8 cellular contexts compared by ENCODE assay signal in the genomic region with DNA sequence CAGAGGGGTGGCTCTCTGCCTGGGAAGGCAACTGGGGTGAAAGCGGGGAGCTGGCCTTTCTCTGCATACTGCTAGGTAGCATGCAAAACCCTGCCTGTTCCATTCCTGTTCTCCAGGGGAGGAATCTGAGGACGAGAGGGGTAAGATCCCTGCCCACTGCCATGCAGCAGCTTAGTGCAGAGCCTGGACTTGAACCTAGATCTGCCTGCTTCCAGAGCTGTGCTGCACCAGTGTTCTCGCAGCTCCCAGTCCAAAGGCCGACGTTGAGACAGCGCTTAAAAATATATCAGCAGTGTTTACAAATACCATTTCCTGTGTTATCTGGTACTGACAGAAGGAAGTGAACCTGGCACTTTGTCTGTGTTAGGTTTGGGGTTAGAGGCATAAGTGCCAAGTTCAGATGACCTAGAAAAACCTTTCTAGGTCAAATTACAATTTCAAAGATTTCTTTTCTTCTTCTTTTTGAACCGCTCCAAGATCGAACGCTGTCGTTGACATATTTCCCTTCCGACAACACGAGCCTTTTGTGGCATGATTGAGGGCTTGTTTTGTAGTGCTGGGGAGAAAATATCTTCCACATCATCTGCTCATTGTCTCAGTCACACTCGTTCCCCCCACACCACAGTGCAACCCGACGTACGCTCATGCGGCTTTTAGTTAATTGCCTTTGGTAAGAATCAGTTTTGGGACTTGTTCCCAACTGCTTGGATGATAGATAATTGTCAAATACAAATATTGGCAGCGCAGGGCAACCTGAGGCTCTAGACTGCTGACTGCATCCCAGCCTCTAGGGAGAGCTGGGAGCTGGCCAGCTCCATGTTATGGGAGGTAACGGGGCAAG. TPM values are rescaled to one million over a fixed set of nuclear protein-coding genes. Genes with fewer than 3 reads are reported as not detected.
DNase-seq lines count a peak whose midpoint lies in the region; ATAC-seq and FAIRE-seq lines count a peak whose summit lies in the region.

No MANE protein-coding gene starts in this region.

- FAIRE-seq in RCC 7860 (lab: Jason Lieb, UNC): no peak

- no peak for DNase-seq in activated CD8-positive, alpha-beta memory T cell treated with anti-CD3 and anti-CD28 coated beads, Interleukin-2, amount 10 ng/mL, durations not matched to agents 7 days and 5 days
- no peak for DNase-seq in activated CD8-positive, alpha-beta memory T cell treated with anti-CD3 and anti-CD28 coated beads, Interleukin-2, amount 50 U/mL, for 48 hours
- DNase-seq in NCI-H446 treated with DMSO at 0.1 percent for 48 hours (lab: John Stamatoyannopoulos, UW) (peak; percentile 34), posterior vena cava (ENCODE audit: low spot score) (peak; percentile 49), RCC 7860 (ENCODE audit: low spot score) (no peak)
- peak; percentile 68 for DNase-seq in central memory CD4-positive, alpha-beta T cell

- CTCF ChIA-PET in activated CD8-positive, alpha-beta memory T cell treated with anti-CD3 and anti-CD28 coated beads, Interleukin-2, amount 10 ng/mL, durations not matched to agents 7 days and 5 days (lab: Charles Lee): interaction anchor here (1.0 to 1.1 kb wide), 3 partner anchors 13 to 231 kb away, joined by 3 to 4 read pairs (median 3); no protein-coding TSS in a partner anchor

- intact Hi-C loops in posterior vena cava (cut with DNase I): loop anchor here in 1 of 2 donors (5.0 kb wide), 1 partner anchor 172 kb away; no protein-coding TSS in a partner anchor

- H3K36me3 Mint-ChIP-seq in activated CD8-positive, alpha-beta memory T cell treated with anti-CD3 and anti-CD28 coated beads, Interleukin-2, amount 10 ng/mL, durations not matched to agents 7 days and 5 days: peaks cover 19% of the 10 kb centered on the region

- H3K9me3 Mint-ChIP-seq in activated CD8-positive, alpha-beta memory T cell treated with anti-CD3 and anti-CD28 coated beads, Interleukin-2, amount 10 ng/mL, durations not matched to agents 7 days and 5 days (ENCODE audit: low read depth): peaks cover 8% of the 10 kb centered on the region

- peaks cover 64% of the 10 kb centered on the region for H3K27me3 Mint-ChIP-seq in activated CD8-positive, alpha-beta memory T cell treated with anti-CD3 and anti-CD28 coated beads, Interleukin-2, amount 10 ng/mL, durations not matched to agents 7 days and 5 days

- ATAC-seq in activated CD8-positive, alpha-beta memory T cell treated with anti-CD3 and anti-CD28 coated beads, Interleukin-2, amount 10 ng/mL, durations not matched to agents 7 days and 5 days: no peak
- ATAC-seq in activated CD4-positive, CD25-positive, alpha-beta regulatory T cell treated with anti-CD3 and anti-CD28 coated beads, Interleukin-2, amount 50 U/mL, for 24 hours: no peak
- no peak for ATAC-seq in GM19035 (IDR thresholded peaks at IDR 0.05; ENCODE audit: unreplicated experiment)

- peaks cover 44% of the 10 kb centered on the region for H3K4me1 Mint-ChIP-seq in activated CD8-positive, alpha-beta memory T cell treated with anti-CD3 and anti-CD28 coated beads, Interleukin-2, amount 10 ng/mL, durations not matched to agents 7 days and 5 days

- H3K27ac Mint-ChIP-seq in activated CD8-positive, alpha-beta memory T cell treated with anti-CD3 and anti-CD28 coated beads, Interleukin-2, amount 10 ng/mL, durations not matched to agents 7 days and 5 days: peak overlapping the region; percentile 25

- no peak overlapping the region for H3K4me3 Mint-ChIP-seq in activated CD8-positive, alpha-beta memory T cell treated with anti-CD3 and anti-CD28 coated beads, Interleukin-2, amount 10 ng/mL, durations not matched to agents 7 days and 5 days

RNA-seq across cellular contexts. Expression of gene TOX2, which starts 44.6 kb away (rescaled TPM):
- 1 to 10 TPM; 1.8 to 1.9 TPM for total RNA-seq in activated CD8-positive, alpha-beta memory T cell treated with anti-CD3 and anti-CD28 coated beads, Interleukin-2, amount 10 ng/mL, durations not matched to agents 7 days and 5 days
- 1 to 10 TPM; 1.1 to 1.5 TPM for total RNA-seq in posterior vena cava

Comparison
In these comparisons a context has a peak if more than half of its experiments do, and no peak if none do; other contexts are left out.
1. DNase-seq: peak in NCI-H446 treated with DMSO at 0.1 percent for 48 hours (single experiment), central memory CD4-positive, alpha-beta T cell (single experiment) and posterior vena cava (single experiment); none in activated CD8-positive, alpha-beta memory T cell treated with anti-CD3 and anti-CD28 coated beads, Interleukin-2, amount 10 ng/mL, durations not matched to agents 7 days and 5 days (single experiment), activated CD8-positive, alpha-beta memory T cell treated with anti-CD3 and anti-CD28 coated beads, Interleukin-2, amount 50 U/mL, for 48 hours (single experiment) and RCC 7860 (single experiment).